ENCODE assay signal across 18 cellular contexts in the genomic region with DNA sequence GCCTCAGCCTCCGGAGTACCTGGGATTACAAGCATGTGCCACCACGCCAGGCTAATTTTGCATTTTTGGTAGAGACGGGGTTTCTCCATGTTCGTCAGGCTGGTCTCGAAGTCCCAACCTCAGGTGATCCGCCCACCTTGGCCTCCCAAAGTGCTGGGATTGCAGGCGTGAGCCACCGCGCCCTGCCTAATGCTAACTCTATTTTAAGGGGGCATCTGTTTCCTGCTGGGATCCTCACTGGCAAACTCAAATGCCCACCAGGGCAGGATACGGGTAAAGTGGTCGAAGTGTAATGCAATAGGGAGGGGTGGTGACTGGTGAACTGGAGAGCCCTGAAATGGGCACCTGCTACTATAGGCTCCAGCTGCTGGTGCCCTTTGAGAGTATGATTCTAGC.
"Had no signal": no experiment of that assay in that cellular context is flagged by ENCODE, and none has a peak within 500 bp of the region (broad histone marks: within the 10 kb centered on the region; RNA-seq: fewer than 3 reads in every experiment).

No MANE protein-coding gene starts in this region.

- H3K9me3 Mint-ChIP-seq: effector memory CD8-positive, alpha-beta T cell; type B pancreatic cell had no signal

- H3K9me3 ChIP-seq: esophagus muscularis mucosa, gastrocnemius medialis, heart right ventricle, ovary, right atrium auricular region, uterus had no signal

- H3K27ac ChIP-seq: epithelial cell of prostate, esophagus muscularis mucosa, gastrocnemius medialis, heart right ventricle, ovary, right atrium auricular region, uterus had no signal

- H3K4me3 Mint-ChIP-seq: effector memory CD8-positive, alpha-beta T cell; naive thymus-derived CD8-positive, alpha-beta T cell; type B pancreatic cell had no signal

- H3K27me3 Mint-ChIP-seq: effector memory CD8-positive, alpha-beta T cell; naive thymus-derived CD8-positive, alpha-beta T cell; type B pancreatic cell had no signal

- H3K36me3 ChIP-seq: esophagus muscularis mucosa, gastrocnemius medialis, heart right ventricle, ovary, right atrium auricular region, uterus had no signal

- H3K27me3 ChIP-seq: esophagus muscularis mucosa, gastrocnemius medialis, heart right ventricle, ovary, right atrium auricular region, uterus had no signal

- H3K4me1 ChIP-seq: esophagus muscularis mucosa, gastrocnemius medialis, right atrium auricular region, uterus had no signal

- FAIRE-seq: small intestine had no signal

- H3K27ac Mint-ChIP-seq: effector memory CD8-positive, alpha-beta T cell; type B pancreatic cell had no signal

- ATAC-seq: effector memory CD8-positive, alpha-beta T cell; gastrocnemius medialis; heart right ventricle; left lobe of liver; naive thymus-derived CD8-positive, alpha-beta T cell had no signal

- H3K36me3 Mint-ChIP-seq: naive thymus-derived CD8-positive, alpha-beta T cell; type B pancreatic cell had no signal

- H3K4me3 ChIP-seq: esophagus muscularis mucosa, gastrocnemius medialis, heart right ventricle, ovary, right atrium auricular region, uterus had no signal

- DNase-seq: cortex of kidney; effector memory CD8-positive, alpha-beta T cell; gastrocnemius medialis; heart right ventricle; hypothalamus; mammary epithelial cell; naive thymus-derived CD8-positive, alpha-beta T cell; nucleus accumbens; ovary; small intestine; stimulated activated CD4-positive, alpha-beta T cell treated with anti-CD3 and anti-CD28 coated beads, Interleukin-12 subunit alpha, Interleukin-12 subunit beta, amount 100 ng/mL, for 4 hours; stimulated activated naive CD4-positive, alpha-beta T cell treated with Interleukin-2 at 50 U/mL for 16 hours; uterus had no signal
